In the genomic region with DNA sequence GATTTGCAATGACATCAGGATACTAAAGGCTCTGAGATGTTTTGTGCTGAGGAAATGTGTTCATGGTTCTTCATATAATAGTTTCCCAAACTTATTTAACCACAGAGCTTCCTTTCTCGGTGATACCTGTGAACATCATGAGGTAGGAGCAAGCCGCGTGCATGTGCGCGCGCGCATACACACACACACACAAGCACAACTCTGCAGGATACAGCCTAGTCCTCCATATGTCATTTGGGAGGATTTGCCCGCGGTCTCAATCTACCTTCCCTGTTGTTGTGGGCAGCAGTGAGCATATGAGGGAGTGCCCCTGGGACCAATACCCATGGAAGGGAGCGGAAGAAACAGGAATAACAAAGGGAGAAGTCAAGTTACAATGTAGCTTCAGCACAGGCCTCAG, we compare ENCODE assay signal across 17 cellular contexts.
"Had no signal": no experiment of that assay in that cellular context is flagged by ENCODE, and none has a peak within 500 bp of the region (broad histone marks: within the 10 kb centered on the region; RNA-seq: fewer than 3 reads in every experiment).

No MANE protein-coding gene starts in this region.

- ATAC-seq: foreskin keratinocyte, gastroesophageal sphincter, heart right ventricle, left cardiac atrium, lower lobe of right lung, mucosa of descending colon had no signal

- H3K4me3 ChIP-seq: coronary artery, dorsolateral prefrontal cortex, esophagus muscularis mucosa, gastroesophageal sphincter, heart right ventricle, left ventricle myocardium inferior, lower lobe of right lung, mucosa of descending colon had no signal

- H3K4me3 Mint-ChIP-seq: mesothelial cell of epicardium, naive B cell had no signal

- H3K36me3 Mint-ChIP-seq: mesothelial cell of epicardium, naive B cell had no signal

- H3K27ac Mint-ChIP-seq: mesothelial cell of epicardium, naive B cell had no signal

- H3K4me1 Mint-ChIP-seq: mesothelial cell of epicardium, naive B cell had no signal

- H3K4me1 ChIP-seq: esophagus muscularis mucosa, foreskin keratinocyte, gastroesophageal sphincter, heart right ventricle, left ventricle myocardium inferior, lower lobe of right lung had no signal

- H3K36me3 ChIP-seq: lower lobe of right lung had no signal

- DNase-seq: dermis blood vessel endothelial cell; dorsolateral prefrontal cortex; effector CD4-positive, alpha-beta T cell; effector memory CD4-positive, alpha-beta T cell; foreskin keratinocyte; heart right ventricle; hippocampal formation; left cardiac atrium; left ventricle myocardium inferior; lower lobe of right lung; mesenchymal stem cell; mucosa of descending colon; naive B cell had no signal

- H3K27ac ChIP-seq: coronary artery, dorsolateral prefrontal cortex, esophagus muscularis mucosa, foreskin keratinocyte, gastroesophageal sphincter, heart right ventricle, left ventricle myocardium inferior, lower lobe of right lung had no signal

- H3K27me3 ChIP-seq: dorsolateral prefrontal cortex, esophagus muscularis mucosa, gastroesophageal sphincter, heart right ventricle had no signal

- H3K9me3 Mint-ChIP-seq: mesothelial cell of epicardium, naive B cell had no signal

- H3K9me3 ChIP-seq: esophagus muscularis mucosa, gastroesophageal sphincter, heart right ventricle, left ventricle myocardium inferior, lower lobe of right lung, mucosa of descending colon had no signal
